In genomic region chr20:16622501-16622900, GRCh38 we compare ENCODE assay signal across 30 cellular contexts.
"Had no signal": no experiment of that assay in that cellular context is flagged by ENCODE, and none has a peak within 500 bp of the region (broad histone marks: within the 10 kb centered on the region; RNA-seq: fewer than 3 reads in every experiment).

No MANE protein-coding gene starts in this region.

- H3K27me3 ChIP-seq: brain microvascular endothelial cell, cardiac muscle cell, colonic mucosa, esophagus muscularis mucosa, gastroesophageal sphincter had no signal

- H3K36me3 ChIP-seq: brain microvascular endothelial cell, cardiac muscle cell, colonic mucosa, esophagus muscularis mucosa, gastroesophageal sphincter had no signal

- DNase-seq: activated CD4-positive, alpha-beta memory T cell treated with anti-CD3 and anti-CD28 coated beads for 36 hours; activated CD4-positive, alpha-beta T cell treated with anti-CD3 and anti-CD28 coated beads for 36 hours; activated CD4-positive, alpha-beta T cell treated with anti-CD3 and anti-CD28 coated beads, Interleukin-2, amount 10 ng/mL, durations not matched to agents 24 days and 14 days; activated CD4-positive, CD25-positive, alpha-beta regulatory T cell; activated CD4-positive, CD25-positive, alpha-beta regulatory T cell treated with anti-CD3 and anti-CD28 coated beads, Interleukin-2, amount 50 U/mL, for 72 hours; activated CD8-positive, alpha-beta memory T cell treated with anti-CD3 and anti-CD28 coated beads, Interleukin-2, amount 10 ng/mL, durations not matched to agents 7 days and 5 days; activated CD8-positive, alpha-beta memory T cell treated with anti-CD3 and anti-CD28 coated beads, Interleukin-2, amount 50 U/mL, for 4 hours; activated CD8-positive, alpha-beta T cell treated with anti-CD3 and anti-CD28 coated beads, Interleukin-2, amount 10 ng/mL, durations not matched to agents 7 days and 5 days; activated gamma-delta T cell; activated naive CD4-positive, alpha-beta T cell treated with anti-CD3 and anti-CD28 coated beads, Interleukin-2, amount 50 U/mL, for 16 hours; activated naive CD4-positive, alpha-beta T cell treated with Interleukin-2 at 50 U/mL for 16 hours; activated T-cell treated with anti-CD3 and anti-CD28 coated beads, Interleukin-2, amount 50 U/mL, for 1 hour; activated T-cell treated with anti-CD3 and anti-CD28 coated beads, Interleukin-2, amount 50 U/mL, for 72 hours; amniotic stem cell; anterior cingulate cortex; brain microvascular endothelial cell; central memory CD4-positive, alpha-beta T cell; cerebellar nuclear complex; colonic mucosa; effector CD8-positive, alpha-beta T cell; erythroblast; foreskin melanocyte; T-helper 1 cell; T-helper 17 cell had no signal

- H3K9me3 Mint-ChIP-seq: T-helper 2 cell treated with Interferon-gamma antibody and Interleukin-4, amounts not matched to agents 5 μg/mL and 100 μg/mL, for 36 hours had no signal

- H3K4me1 ChIP-seq: esophagus muscularis mucosa, gastroesophageal sphincter had no signal

- ATAC-seq: activated CD4-positive, alpha-beta T cell treated with anti-CD3 and anti-CD28 coated beads for 36 hours; activated CD8-positive, alpha-beta memory T cell treated with anti-CD3 and anti-CD28 coated beads, Interleukin-2, amount 10 ng/mL, durations not matched to agents 7 days and 5 days; activated CD8-positive, alpha-beta T cell treated with anti-CD3 and anti-CD28 coated beads, Interleukin-2, amount 10 ng/mL, durations not matched to agents 7 days and 5 days; activated T-cell treated with anti-CD3 and anti-CD28 coated beads, Interleukin-2, amount 50 U/mL, for 72 hours; gastroesophageal sphincter; T-helper 17 cell had no signal

- H3K4me1 Mint-ChIP-seq: activated CD4-positive, alpha-beta T cell treated with anti-CD3 and anti-CD28 coated beads for 36 hours; activated CD4-positive, alpha-beta T cell treated with anti-CD3 and anti-CD28 coated beads, Interleukin-2, amount 10 ng/mL, durations not matched to agents 24 days and 14 days; activated CD8-positive, alpha-beta memory T cell treated with anti-CD3 and anti-CD28 coated beads, Interleukin-2, amount 10 ng/mL, durations not matched to agents 7 days and 5 days; T-helper 17 cell had no signal

- H3K4me3 ChIP-seq: cardiac muscle cell, colonic mucosa, esophagus muscularis mucosa, gastroesophageal sphincter had no signal

- H3K27ac Mint-ChIP-seq: activated CD4-positive, alpha-beta memory T cell treated with anti-CD3 and anti-CD28 coated beads for 36 hours; activated CD4-positive, alpha-beta T cell treated with anti-CD3 and anti-CD28 coated beads for 36 hours; activated CD4-positive, alpha-beta T cell treated with anti-CD3 and anti-CD28 coated beads, Interleukin-2, amount 10 ng/mL, durations not matched to agents 24 days and 14 days; activated CD8-positive, alpha-beta memory T cell treated with anti-CD3 and anti-CD28 coated beads, Interleukin-2, amount 10 ng/mL, durations not matched to agents 7 days and 5 days; activated CD8-positive, alpha-beta T cell treated with anti-CD3 and anti-CD28 coated beads, Interleukin-2, amount 10 ng/mL, durations not matched to agents 7 days and 5 days; activated naive CD8-positive, alpha-beta T cell; activated T-cell treated with anti-CD3 and anti-CD28 coated beads, Interleukin-2, amount 50 U/mL, for 72 hours; T-helper 17 cell; T-helper 2 cell treated with Interferon-gamma antibody and Interleukin-4, amounts not matched to agents 5 μg/mL and 100 μg/mL, for 36 hours had no signal

- H3K36me3 Mint-ChIP-seq: activated CD4-positive, alpha-beta memory T cell treated with anti-CD3 and anti-CD28 coated beads for 36 hours; activated CD8-positive, alpha-beta memory T cell treated with anti-CD3 and anti-CD28 coated beads, Interleukin-2, amount 10 ng/mL, durations not matched to agents 7 days and 5 days; activated naive CD8-positive, alpha-beta T cell had no signal

- H3K4me3 Mint-ChIP-seq: activated CD4-positive, alpha-beta memory T cell treated with anti-CD3 and anti-CD28 coated beads for 36 hours; activated CD4-positive, alpha-beta T cell treated with anti-CD3 and anti-CD28 coated beads for 36 hours; activated CD4-positive, alpha-beta T cell treated with anti-CD3 and anti-CD28 coated beads, Interleukin-2, amount 10 ng/mL, durations not matched to agents 24 days and 14 days; activated CD8-positive, alpha-beta memory T cell treated with anti-CD3 and anti-CD28 coated beads, Interleukin-2, amount 10 ng/mL, durations not matched to agents 7 days and 5 days; activated CD8-positive, alpha-beta T cell treated with anti-CD3 and anti-CD28 coated beads, Interleukin-2, amount 10 ng/mL, durations not matched to agents 7 days and 5 days; activated naive CD8-positive, alpha-beta T cell; activated T-cell treated with anti-CD3 and anti-CD28 coated beads, Interleukin-2, amount 50 U/mL, for 72 hours; T-helper 17 cell; T-helper 2 cell treated with Interferon-gamma antibody and Interleukin-4, amounts not matched to agents 5 μg/mL and 100 μg/mL, for 36 hours had no signal

- H3K27ac ChIP-seq: brain microvascular endothelial cell, cardiac muscle cell, colonic mucosa, esophagus muscularis mucosa, gastroesophageal sphincter had no signal

- FAIRE-seq: astrocyte had no signal
